In genomic region chr6:75463896-75464295, GRCh38 we compare ENCODE assay signal across 24 cellular contexts. TPM values are rescaled to one million over a fixed set of nuclear protein-coding genes. Genes with fewer than 3 reads are reported as not detected.
"Had no signal": no experiment of that assay in that cellular context is flagged by ENCODE, and none has a peak within 500 bp of the region (broad histone marks: within the 10 kb centered on the region; RNA-seq: fewer than 3 reads in every experiment).

No MANE protein-coding gene starts in this region.

- H3K4me1 ChIP-seq: spleen, testis had no signal

- ATAC-seq: activated CD8-positive, alpha-beta T cell treated with anti-CD3 and anti-CD28 coated beads, Interleukin-2, amount 10 ng/mL, durations not matched to agents 7 days and 5 days; activated naive CD8-positive, alpha-beta T cell treated with anti-CD3 and anti-CD28 coated beads, Interleukin-2, amount 50 U/mL, for 24 hours; esophagus mucosa; left lobe of liver; upper lobe of right lung had no signal

- H3K27ac ChIP-seq: neutrophil, ovary, spleen, testis, upper lobe of right lung, WERI-Rb-1 had no signal

- H3K9me3 ChIP-seq: neutrophil, ovary, testis, upper lobe of right lung had no signal

- H3K4me3 ChIP-seq: ovary, spleen, testis, upper lobe of right lung had no signal

- FAIRE-seq: endothelial cell of umbilical vein, TTC549 had no signal

- H3K36me3 ChIP-seq: neutrophil, ovary, spleen, upper lobe of right lung, WERI-Rb-1 had no signal

- DNase-seq: activated CD4-positive, alpha-beta T cell treated with anti-CD3 and anti-CD28 coated beads, Interleukin-2, amount 10 ng/mL, durations not matched to agents 7 days and 5 days; activated CD4-positive, CD25-positive, alpha-beta regulatory T cell treated with anti-CD3 and anti-CD28 coated beads, Interleukin-2, amount 50 U/mL, for 72 hours; activated CD8-positive, alpha-beta T cell treated with anti-CD3 and anti-CD28 coated beads, Interleukin-2, amount 10 ng/mL, durations not matched to agents 7 days and 5 days; activated gamma-delta T cell; activated naive CD4-positive, alpha-beta T cell treated with anti-CD3 and anti-CD28 coated beads, Interleukin-2, amount 50 U/mL, for 16 hours; activated naive CD8-positive, alpha-beta T cell treated with anti-CD3 and anti-CD28 coated beads, Interleukin-2, amount 50 U/mL, for 24 hours; anterior cingulate cortex; central memory CD4-positive, alpha-beta T cell; effector memory CD4-positive, alpha-beta T cell; mammary epithelial cell; ovary; spleen; stimulated activated CD4-positive, alpha-beta T cell treated with anti-CD3 and anti-CD28 coated beads, Interleukin-4, amount 100 ng/mL, for 1 hour; stimulated activated naive CD4-positive, alpha-beta T cell; T-helper 1 cell; testis; upper lobe of right lung; WERI-Rb-1 had no signal

- H3K27me3 ChIP-seq: neutrophil, ovary, testis, upper lobe of right lung had no signal

RNA-seq across cellular contexts. Expression of gene FILIP1, which starts 29.7 kb away (rescaled TPM):
- total RNA-seq: activated CD8-positive, alpha-beta T cell treated with anti-CD3 and anti-CD28 coated beads, Interleukin-2, amount 10 ng/mL, durations not matched to agents 7 days and 5 days; activated T-helper 1 cell treated with anti-CD3 and anti-CD28 coated beads, Interleukin-12 subunit alpha, Interleukin-12 subunit beta, Interleukin-2, Interleukin-4 antibody, amounts not matched to agents 30 ng/mL and 10 ng/mL and 1 ng/mL, durations not matched to agents 14 hours and 24 hours and 36 hours had no signal
- polyA plus RNA-seq: mammary epithelial cell had no signal
